In genomic region chr7:107130487-107131220, GRCh38 we compare ENCODE assay signal across 11 cellular contexts. TPM values are rescaled to one million over a fixed set of nuclear protein-coding genes. Genes with fewer than 3 reads are reported as not detected.
DNase-seq lines count a peak whose midpoint lies in the region; ATAC-seq and TF ChIP-seq lines count a peak whose summit lies in the region.
"Had no signal": no experiment of that assay in that cellular context is flagged by ENCODE, and none has a peak within 500 bp of the region (broad histone marks: within the 10 kb centered on the region; RNA-seq: fewer than 3 reads in every experiment).

No MANE protein-coding gene starts in this region.

- CTCF ChIA-PET in AG04450 (lab: Charles Lee): interaction anchor here (1.5 to 4.9 kb wide), 2 partner anchors 8 to 17 kb away, joined by 6 to 38 read pairs; no protein-coding TSS in a partner anchor

- H3K4me1 ChIP-seq in HAP-1: peaks cover 3% of the 10 kb centered on the region; the same call in 1 of the 2 replicates
- H3K4me1 ChIP-seq in colonic mucosa: no peaks in the 10 kb centered on the region

- peaks cover 8 to 9% of the 10 kb centered on the region in 2 donors for H3K36me3 Mint-ChIP-seq in CD14-positive monocyte

- H3K27ac Mint-ChIP-seq in CD14-positive monocyte: no peak overlapping the region
- H3K27ac Mint-ChIP-seq: activated naive CD4-positive, alpha-beta T cell treated with anti-CD3 and anti-CD28 coated beads for 36 hours had no signal

- H3K9me3 ChIP-seq in AG04450 (ENCODE audit: control insufficient read depth, insufficient read depth, low read length): no peaks in the 10 kb centered on the region
- H3K9me3 ChIP-seq in HAP-1: no peaks in the 10 kb centered on the region
- no peaks in the 10 kb centered on the region for H3K9me3 ChIP-seq in colonic mucosa

- H3K4me3 Mint-ChIP-seq in CD14-positive monocyte: no peak overlapping the region
- H3K4me3 Mint-ChIP-seq: activated naive CD4-positive, alpha-beta T cell treated with anti-CD3 and anti-CD28 coated beads for 36 hours had no signal

- TF ChIP-seq CTCF in AG04450 (IDR thresholded peaks at IDR 0.05; ENCODE audit: low read depth, low read length) (peak; percentile 17), CD14-positive monocyte (IDR thresholded peaks at IDR 0.05) (no peak), colonic mucosa (IDR thresholded peaks at IDR 0.05) (no peak)

- no peaks in the 10 kb centered on the region for H3K36me3 ChIP-seq in HAP-1 (replicated peaks)
- no peaks in the 10 kb centered on the region for H3K36me3 ChIP-seq in colonic mucosa

- peak; percentile 42; the same call in 2 of the 3 replicates for ATAC-seq in SK-N-SH treated with all-trans-retinoic acid at 6 μM for 48 hours

- H3K4me1 Mint-ChIP-seq in CD14-positive monocyte: peaks cover 7% of the 10 kb centered on the region

- in situ Hi-C loops in HAP-1 (cut with MboI; ENCODE audit: low sequenced_read_pairs): no loop called here

- no peak overlapping the region for H3K9ac ChIP-seq in colonic mucosa (ENCODE audit: low read depth in 2 of 2, low read length in 2 of 2)

- no peaks in the 10 kb centered on the region for H3K27me3 Mint-ChIP-seq in CD14-positive monocyte (ENCODE audit: low read depth in 3 of 3)

- POLR2A ChIA-PET in AG04450 (lab: Yijun Ruan, JAX): no interaction called here

- H3K9me3 Mint-ChIP-seq in CD14-positive monocyte: peaks cover 0 to 2% (median 0%) of the 10 kb centered on the region in 7 donors
- H3K9me3 Mint-ChIP-seq: activated naive CD4-positive, alpha-beta T cell treated with anti-CD3 and anti-CD28 coated beads for 36 hours had no signal

- DNase-seq in AG04450 (ENCODE audit: low read depth, low spot score) (no peak), HAP-1 (ENCODE audit: low spot score in 2 of 2) (peak; percentile 8 to 29), iPS DF 4.7 (ENCODE audit: extremely low read depth, low spot score) (peak; percentile 56), NCI-H1930 (lab: John Stamatoyannopoulos, UW) (no peak), CD14-positive monocyte (ENCODE audit: low spot score) (no peak), colonic mucosa (no peak), SW 1271 (lab: John Stamatoyannopoulos, UW) (no peak)
- DNase-seq: activated naive CD4-positive, alpha-beta T cell treated with anti-CD3 and anti-CD28 coated beads for 36 hours; AML-193; stimulated activated CD4-positive, alpha-beta T cell treated with anti-CD3 and anti-CD28 coated beads, Interleukin-2, amount 100 ng/mL, for 24 hours had no signal

- intact Hi-C loops in CD14-positive monocyte (cut with micrococcal nuclease) (no loop called here), colonic mucosa (cut with DNase I) (no loop called here)

- H3K27me3 ChIP-seq in AG04450 (ENCODE audit: control insufficient read depth, insufficient read depth, low read length) (no peaks in the 10 kb centered on the region), HAP-1 (ENCODE audit: low read depth) (no peaks in the 10 kb centered on the region), colonic mucosa (no peaks in the 10 kb centered on the region)

- no peak overlapping the region for H3K4me3 ChIP-seq in AG04450 (ENCODE audit: low read depth, low read length)
- no peak overlapping the region for H3K4me3 ChIP-seq in HAP-1
- no peak overlapping the region for H3K4me3 ChIP-seq in colonic mucosa

- H3K27ac ChIP-seq in AG04450 (ENCODE audit: low read depth, low read length) (no peak overlapping the region), colonic mucosa (no peak overlapping the region)

TF ChIP-seq in SK-N-SH treated with all-trans-retinoic acid at 6 μM for 48 hours, 23 proteins besides CTCF, POLR2A, EP300 and RAD21:
- TF ChIP-seq ZFP3 (CRISPR knock-in tag; IDR thresholded peaks at IDR 0.05) (no peak), GLIS3 (CRISPR knock-in tag; IDR thresholded peaks at IDR 0.05) (no peak), RARB (CRISPR knock-in tag; IDR thresholded peaks at IDR 0.05) (no peak), ZNF8 (CRISPR knock-in tag; IDR thresholded peaks at IDR 0.05) (no peak), ZC3H10 (CRISPR knock-in tag; IDR thresholded peaks at IDR 0.05) (no peak), TSHZ2 (CRISPR knock-in tag; IDR thresholded peaks at IDR 0.05) (no peak), TOX (CRISPR knock-in tag; IDR thresholded peaks at IDR 0.05; ENCODE audit: borderline replicate concordance) (no peak), CSRNP3 (CRISPR knock-in tag; IDR thresholded peaks at IDR 0.05) (no peak)

RNA-seq across cellular contexts. Expression of gene HBP1, which starts 38.1 kb away (rescaled TPM):
- polyA plus RNA-seq in AG04450 (2011; rRNA removed) (72.7 and 85.2 TPM in 2 replicates), CD14-positive monocyte (10 to 100 TPM; 44.7 to 52.9 TPM)
- polyA minus RNA-seq in AG04450 (2011; rRNA and poly(A)+ RNA removed): 64.8 and 86.9 TPM in 2 replicates
- total RNA-seq in colonic mucosa: 10 to 100 TPM; 25.1 to 78.7 TPM

Comparison
In these comparisons a context has a peak if more than half of its experiments do, and no peak if none do; other contexts are left out.
1. DNase-seq: peak in HAP-1 (2 of 2) and iPS DF 4.7 (single experiment); none in AG04450 (single experiment), NCI-H1930 (0 of 2), CD14-positive monocyte (single experiment), colonic mucosa (single experiment) and SW 1271 (0 of 2).